17 cellular contexts compared by ENCODE assay signal in the genomic region with DNA sequence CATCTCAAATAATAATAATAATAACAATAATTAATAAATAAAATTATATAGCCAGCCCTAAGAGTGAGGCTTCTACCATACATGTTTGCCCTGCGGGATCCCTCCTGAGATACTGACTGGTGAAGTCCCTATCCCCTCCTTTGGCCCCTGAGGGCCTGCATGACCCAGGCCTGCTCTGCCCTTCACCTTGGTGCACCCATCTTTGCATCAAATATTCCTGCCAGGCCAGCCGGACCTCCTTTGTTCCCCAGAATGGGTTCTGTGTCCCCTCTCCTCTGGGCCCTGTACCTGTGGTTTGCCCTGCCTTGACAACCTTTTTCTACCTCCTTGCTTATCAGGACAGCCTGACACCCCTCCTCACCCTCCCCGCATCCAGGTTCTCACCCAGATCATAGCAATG. TPM values are rescaled to one million over a fixed set of nuclear protein-coding genes. Genes with fewer than 3 reads are reported as not detected.
"Had no signal": no experiment of that assay in that cellular context is flagged by ENCODE, and none has a peak within 500 bp of the region (broad histone marks: within the 10 kb centered on the region; RNA-seq: fewer than 3 reads in every experiment).

No MANE protein-coding gene starts in this region.

- DNase-seq: effector memory CD8-positive, alpha-beta T cell; esophagus squamous epithelium; glutamatergic neuron; immature natural killer cell; left colon; left ventricle myocardium superior; naive thymus-derived CD4-positive, alpha-beta T cell; nephron progenitor cell; small intestine; stimulated activated naive CD4-positive, alpha-beta T cell treated with Interleukin-2 at 50 U/mL for 16 hours; thyroid gland had no signal

- H3K27ac Mint-ChIP-seq: effector memory CD8-positive, alpha-beta T cell; immature natural killer cell; naive thymus-derived CD4-positive, alpha-beta T cell; nephron progenitor cell; type B pancreatic cell had no signal

- H3K36me3 Mint-ChIP-seq: naive thymus-derived CD4-positive, alpha-beta T cell; type B pancreatic cell had no signal

- H3K4me3 Mint-ChIP-seq: effector memory CD8-positive, alpha-beta T cell; immature natural killer cell; naive thymus-derived CD4-positive, alpha-beta T cell; nephron progenitor cell; type B pancreatic cell had no signal

- H3K4me1 ChIP-seq: thyroid gland had no signal

- H3K4me3 ChIP-seq: esophagus squamous epithelium, gastroesophageal sphincter, lung, right atrium auricular region, thyroid gland had no signal

- H3K9me3 ChIP-seq: esophagus squamous epithelium, gastroesophageal sphincter, right atrium auricular region, thyroid gland had no signal

- H3K36me3 ChIP-seq: esophagus squamous epithelium, gastroesophageal sphincter, right atrium auricular region, thyroid gland had no signal

- H3K4me1 Mint-ChIP-seq: immature natural killer cell; naive thymus-derived CD4-positive, alpha-beta T cell had no signal

- H3K27ac ChIP-seq: esophagus squamous epithelium, gastroesophageal sphincter, right atrium auricular region, thyroid gland had no signal

- ATAC-seq: effector memory CD8-positive, alpha-beta T cell; gastroesophageal sphincter; left colon; left ventricle myocardium superior; naive thymus-derived CD4-positive, alpha-beta T cell had no signal

- H3K27me3 ChIP-seq: gastroesophageal sphincter, right atrium auricular region, thyroid gland had no signal

- H3K9me3 Mint-ChIP-seq: effector memory CD8-positive, alpha-beta T cell; immature natural killer cell; naive thymus-derived CD4-positive, alpha-beta T cell; nephron progenitor cell; type B pancreatic cell had no signal

RNA-seq across cellular contexts. Expression of a gene that starts 2.0 kb away (rescaled TPM):
- polyA plus RNA-seq: immature natural killer cell had no signal

RNA-seq across cellular contexts. Expression of a gene that starts 22.1 kb away (rescaled TPM):
- total RNA-seq: epithelial cell of proximal tubule; mononuclear cell; naive thymus-derived CD4-positive, alpha-beta T cell had no signal
- polyA plus RNA-seq: naive thymus-derived CD4-positive, alpha-beta T cell had no signal
